ENCODE assay signal across 8 cellular contexts in genomic region chr7:102572320-102573245, GRCh38. TPM values are rescaled to one million over a fixed set of nuclear protein-coding genes. Genes with fewer than 3 reads are reported as not detected.
DNase-seq lines count a peak whose midpoint lies in the region; ATAC-seq, FAIRE-seq and TF ChIP-seq lines count a peak whose summit lies in the region.
"Not testable (repeated sequence)": the region's sequence is repeated elsewhere in the genome, so short reads cannot be mapped to it uniquely, and the experiment has no call there.

Gene POLR2J3 (minus strand): TSS chr7:102572583. CDS start chr7:102572521, 62 bp downstream.

- peak within 1 kb of the TSS; percentile 74 for H3K4me3 ChIP-seq in CD8-positive, alpha-beta T cell (ENCODE audit: low read depth, low read length)

- H3K9me3 Mint-ChIP-seq in CD8-positive, alpha-beta T cell; T-cell; activated naive CD8-positive, alpha-beta T cell (ENCODE audit: low read depth); nephron: not testable (repeated sequence)

- H3K4me3 Mint-ChIP-seq in CD8-positive, alpha-beta T cell: peak within 1 kb of the TSS; percentile 92
- H3K4me3 Mint-ChIP-seq in T-cell: peak within 1 kb of the TSS; percentile 88 to 93 (median 91)
- peak within 1 kb of the TSS; percentile 91 for H3K4me3 Mint-ChIP-seq in activated naive CD8-positive, alpha-beta T cell
- peak within 1 kb of the TSS; percentile 74 to 83 (median 82) for H3K4me3 Mint-ChIP-seq in nephron

- CTCF ChIA-PET in CD8-positive, alpha-beta T cell (lab: Charles Lee); T-cell (lab: Charles Lee): not testable (repeated sequence)

- FAIRE-seq in frontal cortex (lab: Jason Lieb, UNC): not testable (repeated sequence)

- DNase-seq in CD8-positive, alpha-beta T cell: peak; percentile 96 to 100 (median 100)
- peak; percentile 86 to 100 (median 99) for DNase-seq in T-cell
- DNase-seq in frontal cortex (ENCODE audit: low spot score in 2 of 2): not testable (repeated sequence)
- DNase-seq in stimulated activated CD8-positive, alpha-beta memory T cell treated with anti-CD3 and anti-CD28 coated beads, Interleukin-15, amount 100 ng/mL, for 4 hours (ENCODE audit: low read depth in 2 of 2): peak; percentile 94 to 100

- H3K36me3 Mint-ChIP-seq in CD8-positive, alpha-beta T cell; T-cell; activated naive CD8-positive, alpha-beta T cell; nephron (ENCODE audit: low read depth): not testable (repeated sequence)

- POLR2A ChIA-PET in CD8-positive, alpha-beta T cell (lab: Charles Lee); T-cell (lab: Charles Lee): not testable (repeated sequence)

- H3K4me1 Mint-ChIP-seq in CD8-positive, alpha-beta T cell (ENCODE audit: low read depth); T-cell; activated naive CD8-positive, alpha-beta T cell (ENCODE audit: low read depth); nephron: not testable (repeated sequence)

- not testable (repeated sequence) for H3K4me1 ChIP-seq in CD8-positive, alpha-beta T cell (ENCODE audit: insufficient read depth, low read length)

- H3K36me3 ChIP-seq in CD8-positive, alpha-beta T cell (ENCODE audit: insufficient read depth, low read length): not testable (repeated sequence)

- ATAC-seq in CD8-positive, alpha-beta T cell: peak; percentile 92
- ATAC-seq in GM19467 (IDR thresholded peaks at IDR 0.05; ENCODE audit: unreplicated experiment): peak; percentile 90
- peak; percentile 84 for ATAC-seq in HG03342 (IDR thresholded peaks at IDR 0.05; ENCODE audit: unreplicated experiment)
- peak; percentile 91 to 95 (median 94) for ATAC-seq in T-cell (replicated peaks in 1 of 4)

- not testable (repeated sequence) for H3K27me3 ChIP-seq in CD8-positive, alpha-beta T cell (ENCODE audit: insufficient read depth, low read length)

- TF ChIP-seq CTCF in CD8-positive, alpha-beta T cell (IDR thresholded peaks at IDR 0.05): peak; percentile 76
- TF ChIP-seq CTCF in nephron (IDR thresholded peaks at IDR 0.05; ENCODE audit: unreplicated experiment in 3 of 3): peak; percentile 36 to 50 (median 37)

- H3K27me3 Mint-ChIP-seq in CD8-positive, alpha-beta T cell (ENCODE audit: low read depth); T-cell; activated naive CD8-positive, alpha-beta T cell; nephron (ENCODE audit: low read depth): not testable (repeated sequence)

- peak within 1 kb of the TSS; percentile 62 for H3K27ac ChIP-seq in CD8-positive, alpha-beta T cell (ENCODE audit: low read depth, low read length)

- intact Hi-C loops in CD8-positive, alpha-beta T cell (cut with DNase I, micrococcal nuclease): not testable (repeated sequence)

- not testable (repeated sequence) for H3K9me3 ChIP-seq in CD8-positive, alpha-beta T cell (ENCODE audit: low read length)

- peak within 1 kb of the TSS; percentile 92 for H3K27ac Mint-ChIP-seq in CD8-positive, alpha-beta T cell
- peak within 1 kb of the TSS; percentile 74 to 85 for H3K27ac Mint-ChIP-seq in T-cell
- peak within 1 kb of the TSS; percentile 85 for H3K27ac Mint-ChIP-seq in activated naive CD8-positive, alpha-beta T cell
- not testable (repeated sequence) for H3K27ac Mint-ChIP-seq in nephron

RNA-seq across cellular contexts. Expression of gene POLR2J3, which starts in this region (rescaled TPM):
- 10 to 100 TPM; 96.4 to 96.5 TPM for total RNA-seq in CD8-positive, alpha-beta T cell
- total RNA-seq in T-cell: 100 to 1,000 TPM in 2 of 5 donors, 10 to 100 TPM in 3; 71.3 to 228 (median 97.5) TPM
- 21.2 TPM for total RNA-seq in frontal cortex
